1 cellular context compared by ENCODE assay signal in the genomic region with DNA sequence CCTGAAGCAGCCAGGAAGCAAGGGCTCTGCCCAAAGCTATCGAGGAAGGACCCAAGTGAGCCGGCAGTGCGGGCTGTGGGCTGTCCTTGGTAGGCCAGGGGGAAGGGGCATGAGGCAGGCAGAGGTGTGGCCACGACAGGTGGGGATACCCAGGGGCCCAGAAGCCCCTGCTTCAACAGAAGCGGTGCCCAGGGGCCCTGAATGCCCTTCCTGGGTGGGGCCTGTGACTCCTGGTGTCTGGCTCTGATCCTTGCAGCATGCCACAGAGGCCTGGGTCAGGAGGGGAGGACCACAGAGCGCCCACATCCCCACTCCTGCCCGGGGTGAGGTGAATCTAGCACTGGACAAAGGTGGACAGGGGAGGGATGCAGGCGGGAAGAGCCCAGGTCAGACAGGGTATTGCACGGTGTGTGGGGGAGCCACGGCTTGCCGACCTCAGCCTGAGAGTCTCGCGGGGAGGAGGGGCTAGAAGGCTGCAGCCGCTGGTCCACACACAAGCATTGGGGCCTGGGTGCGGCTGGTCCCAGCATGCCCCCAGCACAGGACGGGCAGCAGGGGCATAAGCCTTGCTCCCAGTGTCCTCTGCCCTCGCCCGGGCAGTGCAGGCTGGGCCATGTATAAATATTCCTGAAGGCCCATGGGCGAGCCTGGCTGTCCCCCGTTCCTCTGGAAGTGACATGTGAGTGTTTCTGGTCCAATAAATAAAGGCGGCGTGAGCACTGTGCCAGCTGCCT.
TF ChIP-seq lines count a peak whose summit lies in the region.

No MANE protein-coding gene starts in this region.

TF ChIP-seq in HepG2, 621 proteins besides CTCF, POLR2A, EP300 and RAD21:
- TF ChIP-seq HNRNPL (IDR thresholded peaks at IDR 0.05; ENCODE audit: low read depth, low read length) (0 out of 2 replicates have a peak, but pooled peaks have one; percentile 32), ZNF619 (CRISPR knock-in tag; IDR thresholded peaks at IDR 0.05) (no peak), GATAD1 (CRISPR knock-in tag; IDR thresholded peaks at IDR 0.05) (no peak), SUZ12 (IDR thresholded peaks at IDR 0.05; ENCODE audit: low read depth, low read length) (no peak), SOX13 (IDR thresholded peaks at IDR 0.05) (no peak), SOX13 (CRISPR knock-in tag; conservative IDR thresholded peaks at IDR 0.05 in 1 of 2, IDR thresholded peaks at IDR 0.05 in 1 of 2) (no peak), ZNF496 (CRISPR knock-in tag; IDR thresholded peaks at IDR 0.05; ENCODE audit: insufficient replicate concordance) (no peak), ZKSCAN8 (CRISPR knock-in tag; IDR thresholded peaks at IDR 0.05; ENCODE audit: borderline replicate concordance) (no peak), ZNF563 (CRISPR knock-in tag; IDR thresholded peaks at IDR 0.05) (no peak)
- TF ChIP-seq, protein P1, sequence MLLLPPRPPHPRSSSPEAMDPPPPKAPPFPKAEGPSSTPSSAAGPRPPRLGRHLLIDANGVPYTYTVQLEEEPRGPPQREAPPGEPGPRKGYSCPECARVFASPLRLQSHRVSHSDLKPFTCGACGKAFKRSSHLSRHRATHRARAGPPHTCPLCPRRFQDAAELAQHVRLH (CRISPR knock-in tag; IDR thresholded peaks at IDR 0.05; ENCODE audit: borderline replicate concordance, low read depth) = no peak
- TF ChIP-seq, protein P2, sequence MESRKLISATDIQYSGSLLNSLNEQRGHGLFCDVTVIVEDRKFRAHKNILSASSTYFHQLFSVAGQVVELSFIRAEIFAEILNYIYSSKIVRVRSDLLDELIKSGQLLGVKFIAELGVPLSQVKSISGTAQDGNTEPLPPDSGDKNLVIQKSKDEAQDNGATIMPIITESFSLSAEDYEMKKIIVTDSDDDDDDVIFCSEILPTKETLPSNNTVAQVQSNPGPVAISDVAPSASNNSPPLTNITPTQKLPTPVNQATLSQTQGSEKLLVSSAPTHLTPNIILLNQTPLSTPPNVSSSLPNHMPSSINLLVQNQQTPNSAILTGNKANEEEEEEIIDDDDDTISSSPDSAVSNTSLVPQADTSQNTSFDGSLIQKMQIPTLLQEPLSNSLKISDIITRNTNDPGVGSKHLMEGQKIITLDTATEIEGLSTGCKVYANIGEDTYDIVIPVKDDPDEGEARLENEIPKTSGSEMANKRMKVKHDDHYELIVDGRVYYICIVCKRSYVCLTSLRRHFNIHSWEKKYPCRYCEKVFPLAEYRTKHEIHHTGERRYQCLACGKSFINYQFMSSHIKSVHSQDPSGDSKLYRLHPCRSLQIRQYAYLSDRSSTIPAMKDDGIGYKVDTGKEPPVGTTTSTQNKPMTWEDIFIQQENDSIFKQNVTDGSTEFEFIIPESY (CRISPR knock-in tag; IDR thresholded peaks at IDR 0.05) = peak; percentile 25; the same call in 1 of the 2 replicates
- TF ChIP-seq, protein P3, sequence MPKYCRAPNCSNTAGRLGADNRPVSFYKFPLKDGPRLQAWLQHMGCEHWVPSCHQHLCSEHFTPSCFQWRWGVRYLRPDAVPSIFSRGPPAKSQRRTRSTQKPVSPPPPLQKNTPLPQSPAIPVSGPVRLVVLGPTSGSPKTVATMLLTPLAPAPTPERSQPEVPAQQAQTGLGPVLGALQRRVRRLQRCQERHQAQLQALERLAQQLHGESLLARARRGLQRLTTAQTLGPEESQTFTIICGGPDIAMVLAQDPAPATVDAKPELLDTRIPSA (CRISPR knock-in tag; IDR thresholded peaks at IDR 0.05; ENCODE audit: borderline replicate concordance) = no peak
